ENCODE assay signal across 15 cellular contexts in the genomic region with DNA sequence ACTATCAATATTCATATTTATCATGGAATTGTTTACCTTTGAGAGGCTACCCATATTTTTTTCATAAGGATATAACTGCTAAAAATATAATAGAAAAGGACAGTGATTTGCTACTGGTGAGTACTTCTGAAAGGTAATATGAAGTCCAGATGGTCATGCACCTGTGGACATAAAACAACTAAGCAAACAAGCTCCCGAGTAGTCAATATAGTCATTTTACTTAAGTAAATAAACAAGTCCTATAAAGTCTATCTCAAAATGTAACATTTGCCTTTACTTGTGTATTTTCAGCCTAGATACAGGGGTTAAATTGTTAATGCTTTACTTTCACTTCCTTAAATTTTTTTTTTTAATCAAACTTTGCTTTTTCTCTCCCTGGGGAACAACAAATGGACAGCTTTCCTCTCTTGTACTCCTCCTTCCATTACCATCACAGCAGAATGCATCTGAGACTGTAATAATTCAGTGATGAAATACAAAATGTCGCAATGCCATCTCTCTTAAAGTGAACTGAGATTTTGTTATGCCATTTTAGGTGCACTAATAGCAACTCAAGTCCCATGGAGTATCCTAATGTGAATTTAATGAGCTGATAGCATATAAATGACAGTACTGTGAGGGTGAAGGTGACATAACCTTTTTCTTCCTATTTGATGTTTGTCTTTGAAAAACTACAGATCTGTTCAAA.
DNase-seq lines count a peak whose midpoint lies in the region; ATAC-seq and TF ChIP-seq lines count a peak whose summit lies in the region.
"Had no signal": no experiment of that assay in that cellular context is flagged by ENCODE, and none has a peak within 500 bp of the region (broad histone marks: within the 10 kb centered on the region; RNA-seq: fewer than 3 reads in every experiment).

No MANE protein-coding gene starts in this region.

- H3K36me3 Mint-ChIP-seq in stimulated activated naive B cell treated with anti-CD40 and anti-IgM and Interleukin-4, amounts not matched to agents 10 μg/mL and 1 μg/mL and 100 μg/mL, for 72 hours = no peaks in the 10 kb centered on the region

- H3K27me3 ChIP-seq in H7 (ENCODE audit: control insufficient read depth, insufficient read depth, low read length) = no peaks in the 10 kb centered on the region

- H3K4me1 Mint-ChIP-seq in stimulated activated naive B cell treated with anti-CD40 and anti-IgM and Interleukin-4, amounts not matched to agents 10 μg/mL and 1 μg/mL and 100 μg/mL, for 72 hours = peaks cover 4 to 5% of the 10 kb centered on the region in 2 donors
- H3K4me1 Mint-ChIP-seq: activated naive CD8-positive, alpha-beta T cell treated with anti-CD3 and anti-CD28 coated beads, Interleukin-2, amount 50 U/mL, for 24 hours had no signal

- H3K27me3 Mint-ChIP-seq in stimulated activated naive B cell treated with anti-CD40 and anti-IgM and Interleukin-4, amounts not matched to agents 10 μg/mL and 1 μg/mL and 100 μg/mL, for 72 hours = no peaks in the 10 kb centered on the region
- H3K27me3 Mint-ChIP-seq: activated naive CD8-positive, alpha-beta T cell treated with anti-CD3 and anti-CD28 coated beads, Interleukin-2, amount 50 U/mL, for 24 hours had no signal

- no peaks in the 10 kb centered on the region for H3K9me3 Mint-ChIP-seq in stimulated activated naive B cell treated with anti-CD40 and anti-IgM and Interleukin-4, amounts not matched to agents 10 μg/mL and 1 μg/mL and 100 μg/mL, for 72 hours
- H3K9me3 Mint-ChIP-seq: activated naive CD8-positive, alpha-beta T cell treated with anti-CD3 and anti-CD28 coated beads, Interleukin-2, amount 50 U/mL, for 24 hours had no signal

- no peak overlapping the region for H3K4me3 Mint-ChIP-seq in stimulated activated naive B cell treated with anti-CD40 and anti-IgM and Interleukin-4, amounts not matched to agents 10 μg/mL and 1 μg/mL and 100 μg/mL, for 72 hours
- H3K4me3 Mint-ChIP-seq: activated naive CD8-positive, alpha-beta T cell treated with anti-CD3 and anti-CD28 coated beads, Interleukin-2, amount 50 U/mL, for 24 hours; neural crest cell had no signal

- no peak overlapping the region for H3K4me3 ChIP-seq in cardiac fibroblast (replicated peaks in 1 of 2; ENCODE audit: low read depth in 2 of 2, low read length in 2 of 2)
- H3K4me3 ChIP-seq in H7 (ENCODE audit: insufficient read depth, low read depth, low read length) = no peak overlapping the region
- H3K4me3 ChIP-seq: skin epidermis had no signal

- no peak overlapping the region for H3K27ac Mint-ChIP-seq in stimulated activated naive B cell treated with anti-CD40 and anti-IgM and Interleukin-4, amounts not matched to agents 10 μg/mL and 1 μg/mL and 100 μg/mL, for 72 hours
- H3K27ac Mint-ChIP-seq: activated naive CD8-positive, alpha-beta T cell treated with anti-CD3 and anti-CD28 coated beads, Interleukin-2, amount 50 U/mL, for 24 hours had no signal

- H3K36me3 ChIP-seq in H7 (replicated peaks; ENCODE audit: control insufficient read depth, insufficient read depth, low read length) = no peaks in the 10 kb centered on the region

- TF ChIP-seq CTCF in cardiac fibroblast (IDR thresholded peaks at IDR 0.05; ENCODE audit: low read depth, low read length) = no peak

- ATAC-seq in stimulated activated naive B cell treated with anti-CD40 and anti-IgM and Interleukin-4, amounts not matched to agents 10 μg/mL and 1 μg/mL and 100 μg/mL, for 72 hours (replicated peaks) = peak; percentile 21 to 25
- ATAC-seq in activated CD4-positive, CD25-positive, alpha-beta regulatory T cell treated with anti-CD3 and anti-CD28 coated beads, Interleukin-2, amount 50 U/mL, for 24 hours = no peak
- no peak for ATAC-seq in GM21528 (IDR thresholded peaks at IDR 0.05; ENCODE audit: low FRiP score, unreplicated experiment)
- ATAC-seq: activated naive CD8-positive, alpha-beta T cell treated with anti-CD3 and anti-CD28 coated beads, Interleukin-2, amount 50 U/mL, for 24 hours; HCT116 had no signal

- DNase-seq in NCI-H2107 treated with DMSO at 0.1 percent for 48 hours (lab: John Stamatoyannopoulos, UW; ENCODE audit: unreplicated experiment) (peak; percentile 27), NCI-H2107 (lab: John Stamatoyannopoulos, UW) (no peak), NCI-H226 (peak; percentile 5), cardiac fibroblast (ENCODE audit: low read depth in 2 of 2) (peak; percentile 59 to 67), H7 (no peak)
- no peak for DNase-seq in stimulated activated naive B cell treated with anti-CD40 and anti-IgM and Interleukin-4, amounts not matched to agents 10 μg/mL and 1 μg/mL and 100 μg/mL, for 72 hours
- DNase-seq: 8988T; activated naive CD8-positive, alpha-beta T cell treated with anti-CD3 and anti-CD28 coated beads, Interleukin-2, amount 50 U/mL, for 24 hours; left cardiac atrium; NCI-H2227 treated with DMSO at 0.1 percent for 48 hours had no signal

Comparison
In these comparisons a context has a peak if more than half of its experiments do, and no peak if none do; other contexts are left out.
1. DNase-seq: peak in NCI-H2107 treated with DMSO at 0.1 percent for 48 hours (single experiment), NCI-H226 (single experiment) and cardiac fibroblast (2 of 2); none in NCI-H2107 (single experiment), stimulated activated naive B cell treated with anti-CD40 and anti-IgM and Interleukin-4, amounts not matched to agents 10 μg/mL and 1 μg/mL and 100 μg/mL, for 72 hours (single experiment) and H7 (single experiment).
2. ATAC-seq: peak in stimulated activated naive B cell treated with anti-CD40 and anti-IgM and Interleukin-4, amounts not matched to agents 10 μg/mL and 1 μg/mL and 100 μg/mL, for 72 hours (2 of 2); none in activated CD4-positive, CD25-positive, alpha-beta regulatory T cell treated with anti-CD3 and anti-CD28 coated beads, Interleukin-2, amount 50 U/mL, for 24 hours (0 of 2) and GM21528 (single experiment).